16 cellular contexts compared by ENCODE assay signal in genomic region chr5:120155873-120156272, GRCh38.
"Had no signal": no experiment of that assay in that cellular context is flagged by ENCODE, and none has a peak within 500 bp of the region (broad histone marks: within the 10 kb centered on the region; RNA-seq: fewer than 3 reads in every experiment).

No MANE protein-coding gene starts in this region.

- H3K27me3 ChIP-seq: dorsolateral prefrontal cortex, esophagus muscularis mucosa, heart right ventricle, upper lobe of left lung had no signal

- DNase-seq: activated CD8-positive, alpha-beta memory T cell treated with anti-CD3 and anti-CD28 coated beads, Interleukin-2, amount 50 U/mL, for 48 hours; activated CD8-positive, alpha-beta T cell treated with anti-CD3 and anti-CD28 coated beads for 36 hours; activated naive CD8-positive, alpha-beta T cell treated with anti-CD3 and anti-CD28 coated beads, Interleukin-2, amount 10 ng/mL, durations not matched to agents 7 days and 5 days; anterior cingulate cortex; dorsolateral prefrontal cortex; foreskin melanocyte; heart right ventricle; kidney; stimulated activated CD4-positive, alpha-beta T cell treated with anti-CD3 and anti-CD28 coated beads, Interleukin-15, amount 100 ng/mL, for 24 hours; stimulated activated CD4-positive, alpha-beta T cell treated with anti-CD3 and anti-CD28 coated beads, Interleukin-4, amount 100 ng/mL, for 24 hours; upper lobe of left lung had no signal

- H3K4me3 Mint-ChIP-seq: activated CD8-positive, alpha-beta T cell treated with anti-CD3 and anti-CD28 coated beads for 36 hours; activated naive CD8-positive, alpha-beta T cell treated with anti-CD3 and anti-CD28 coated beads, Interleukin-2, amount 10 ng/mL, durations not matched to agents 7 days and 5 days; mesothelial cell of epicardium; stimulated activated naive CD8-positive, alpha-beta T cell treated with anti-CD3 and anti-CD28 coated beads, Interleukin-15, Interleukin-2, amounts not matched to agents 100 ng/mL and 50 ng/mL, for 24 hours had no signal

- H3K9me3 Mint-ChIP-seq: activated naive CD8-positive, alpha-beta T cell treated with anti-CD3 and anti-CD28 coated beads, Interleukin-2, amount 10 ng/mL, durations not matched to agents 7 days and 5 days; mesothelial cell of epicardium; stimulated activated naive CD8-positive, alpha-beta T cell treated with anti-CD3 and anti-CD28 coated beads, Interleukin-15, Interleukin-2, amounts not matched to agents 100 ng/mL and 50 ng/mL, for 24 hours had no signal

- ATAC-seq: activated CD8-positive, alpha-beta T cell treated with anti-CD3 and anti-CD28 coated beads for 36 hours; heart right ventricle had no signal

- H2AFZ ChIP-seq: parathyroid adenoma had no signal

- H3K79me2 ChIP-seq: parathyroid adenoma had no signal

- H3K9me3 ChIP-seq: esophagus muscularis mucosa, upper lobe of left lung had no signal

- H3K4me1 ChIP-seq: parathyroid adenoma, upper lobe of left lung had no signal

- H3K36me3 Mint-ChIP-seq: activated naive CD8-positive, alpha-beta T cell treated with anti-CD3 and anti-CD28 coated beads, Interleukin-2, amount 10 ng/mL, durations not matched to agents 7 days and 5 days; mesothelial cell of epicardium had no signal

- H3K4me1 Mint-ChIP-seq: activated naive CD8-positive, alpha-beta T cell treated with anti-CD3 and anti-CD28 coated beads, Interleukin-2, amount 10 ng/mL, durations not matched to agents 7 days and 5 days; mesothelial cell of epicardium had no signal

- H3K36me3 ChIP-seq: esophagus muscularis mucosa, heart right ventricle, upper lobe of left lung had no signal

- H3K27me3 Mint-ChIP-seq: activated CD8-positive, alpha-beta T cell treated with anti-CD3 and anti-CD28 coated beads for 36 hours; activated naive CD8-positive, alpha-beta T cell treated with anti-CD3 and anti-CD28 coated beads, Interleukin-2, amount 10 ng/mL, durations not matched to agents 7 days and 5 days; stimulated activated naive CD8-positive, alpha-beta T cell treated with anti-CD3 and anti-CD28 coated beads, Interleukin-15, Interleukin-2, amounts not matched to agents 100 ng/mL and 50 ng/mL, for 24 hours had no signal

- H3K9ac ChIP-seq: parathyroid adenoma had no signal

- H3K27ac Mint-ChIP-seq: activated CD8-positive, alpha-beta T cell treated with anti-CD3 and anti-CD28 coated beads for 36 hours; activated naive CD8-positive, alpha-beta T cell treated with anti-CD3 and anti-CD28 coated beads, Interleukin-2, amount 10 ng/mL, durations not matched to agents 7 days and 5 days; mesothelial cell of epicardium; stimulated activated naive CD8-positive, alpha-beta T cell treated with anti-CD3 and anti-CD28 coated beads, Interleukin-15, Interleukin-2, amounts not matched to agents 100 ng/mL and 50 ng/mL, for 24 hours had no signal

- H3K27ac ChIP-seq: dorsolateral prefrontal cortex, esophagus muscularis mucosa, heart right ventricle, parathyroid adenoma, upper lobe of left lung, VCaP had no signal

- H3K4me3 ChIP-seq: dorsolateral prefrontal cortex, esophagus muscularis mucosa, heart right ventricle, upper lobe of left lung had no signal
